Comparison of ENCODE assay signal across 8 cellular contexts in genomic region chr3:58568572-58569286, GRCh38. TPM values are rescaled to one million over a fixed set of nuclear protein-coding genes. Genes with fewer than 3 reads are reported as not detected.
DNase-seq lines count a peak whose midpoint lies in the region; ATAC-seq and TF ChIP-seq lines count a peak whose summit lies in the region.

No MANE protein-coding gene starts in this region.

- DNase-seq in AG09319 (ENCODE audit: extremely low read depth, low read depth) = no peak
- peak; percentile 58 to 61 for DNase-seq in NCI-H2081 (lab: John Stamatoyannopoulos, UW)
- peak; percentile 51 for DNase-seq in activated CD4-positive, alpha-beta T cell treated with anti-CD3 and anti-CD28 coated beads for 1 hour
- peak; percentile 82 for DNase-seq in cerebellar cortex (ENCODE audit: low spot score)
- DNase-seq in left colon = peak; percentile 50 to 85
- DNase-seq in stimulated activated CD4-positive, alpha-beta T cell treated with anti-CD3 and anti-CD28 coated beads, Interleukin-4, amount 100 ng/mL, for 1 hour = peak; percentile 75

- peak; percentile 66 for ATAC-seq in GM19035 (IDR thresholded peaks at IDR 0.05; ENCODE audit: unreplicated experiment)
- peak; percentile 58 for ATAC-seq in left colon
- no peak for ATAC-seq in GM19467 (IDR thresholded peaks at IDR 0.05; ENCODE audit: unreplicated experiment)

- intact Hi-C loops in left colon (cut with DNase I, micrococcal nuclease) = loop anchor here in 1 of 2 donors (2.0 kb wide), 1 partner anchor 62 kb away; no protein-coding TSS in a partner anchor

- TF ChIP-seq CTCF in AG09319 (IDR thresholded peaks at IDR 0.05; ENCODE audit: low read depth, low read length) = peak; percentile 83

RNA-seq across cellular contexts. Expression of gene FAM107A, which starts 8.5 kb away (rescaled TPM):
- total RNA-seq in left colon = 10 to 100 TPM in 1 of 2 donors, 1 to 10 TPM in 1; 7.8 to 10.2 TPM

RNA-seq across cellular contexts. Expression of gene ACOX2, which starts 31.7 kb away (rescaled TPM):
- total RNA-seq in left colon = 10 to 100 TPM; 17.0 to 17.8 TPM
